Comparison of ENCODE assay signal across 8 cellular contexts in the genomic region with DNA sequence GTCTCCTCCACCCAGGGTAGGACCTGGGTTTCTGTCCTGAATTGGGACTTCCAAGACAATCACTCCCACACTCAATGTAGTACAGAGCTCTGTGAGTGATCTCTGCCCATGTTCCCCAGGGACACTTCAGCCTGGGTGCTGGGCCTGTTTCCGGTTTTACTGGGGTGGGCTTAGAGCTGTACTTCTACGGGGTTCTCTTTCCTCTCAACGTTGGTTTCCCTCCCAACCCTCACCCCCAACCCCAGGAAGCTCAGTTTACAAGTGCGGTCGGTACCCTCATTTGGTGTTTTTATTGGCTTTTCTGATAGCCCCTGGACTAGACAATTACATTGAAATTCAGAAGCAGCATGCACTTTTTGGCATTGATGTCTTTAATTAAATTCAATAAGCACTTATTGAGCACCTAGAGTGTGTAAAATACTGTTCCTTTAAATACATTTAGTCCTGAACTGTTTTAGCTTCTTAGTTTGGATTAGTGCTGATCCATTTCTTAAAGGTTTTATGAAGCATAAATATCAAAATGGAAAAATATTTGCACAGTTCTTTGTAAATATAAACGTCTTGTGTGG. TPM values are rescaled to one million over a fixed set of nuclear protein-coding genes. Genes with fewer than 3 reads are reported as not detected.
A peak's percentile ranks its signal among the peaks of the same experiment; 100 is the strongest.
DNase-seq lines count a peak whose midpoint lies in the region; ATAC-seq and TF ChIP-seq lines count a peak whose summit lies in the region.

No MANE protein-coding gene starts in this region.

- no peaks in the 10 kb centered on the region for H3K36me3 Mint-ChIP-seq in activated CD8-positive, alpha-beta T cell treated with anti-CD3 and anti-CD28 coated beads for 36 hours (ENCODE audit: low read depth)
- no peaks in the 10 kb centered on the region for H3K36me3 Mint-ChIP-seq in activated CD8-positive, alpha-beta T cell treated with anti-CD3 and anti-CD28 coated beads, Interleukin-2, amount 10 ng/mL, durations not matched to agents 7 days and 5 days (ENCODE audit: low read depth)

- H3K27ac Mint-ChIP-seq in activated CD8-positive, alpha-beta T cell treated with anti-CD3 and anti-CD28 coated beads for 36 hours: peak overlapping the region; percentile 62
- H3K27ac Mint-ChIP-seq in activated CD8-positive, alpha-beta T cell treated with anti-CD3 and anti-CD28 coated beads, Interleukin-2, amount 10 ng/mL, durations not matched to agents 7 days and 5 days: no peak overlapping the region

- H3K9me3 ChIP-seq in OCI-LY7 (ENCODE audit: low read length) (no peaks in the 10 kb centered on the region), iPS-18a (ENCODE audit: control insufficient read depth, low read depth, low read length) (no peaks in the 10 kb centered on the region)

- peaks cover 35% of the 10 kb centered on the region; the same call in 1 of the 2 replicates for H3K79me2 ChIP-seq in OCI-LY7 (ENCODE audit: insufficient read depth, low read depth, low read length)

- H3K4me1 Mint-ChIP-seq in activated CD8-positive, alpha-beta T cell treated with anti-CD3 and anti-CD28 coated beads for 36 hours (ENCODE audit: low read depth): peaks cover 9% of the 10 kb centered on the region
- peaks cover 9% of the 10 kb centered on the region for H3K4me1 Mint-ChIP-seq in activated CD8-positive, alpha-beta T cell treated with anti-CD3 and anti-CD28 coated beads, Interleukin-2, amount 10 ng/mL, durations not matched to agents 7 days and 5 days (ENCODE audit: low read depth)

- peaks cover 17% of the 10 kb centered on the region for H4K20me1 ChIP-seq in OCI-LY7 (ENCODE audit: insufficient read depth, low read length)

- H3K4me3 Mint-ChIP-seq in activated CD8-positive, alpha-beta T cell treated with anti-CD3 and anti-CD28 coated beads for 36 hours: no peak overlapping the region
- no peak overlapping the region for H3K4me3 Mint-ChIP-seq in activated CD8-positive, alpha-beta T cell treated with anti-CD3 and anti-CD28 coated beads, Interleukin-2, amount 10 ng/mL, durations not matched to agents 7 days and 5 days

- intact Hi-C loops in activated CD8-positive, alpha-beta T cell treated with anti-CD3 and anti-CD28 coated beads for 36 hours (cut with micrococcal nuclease): loop anchor here (10.0 kb wide), 1 partner anchor 116 kb away; no protein-coding TSS in a partner anchor
- intact Hi-C loops in OCI-LY7 (cut with micrococcal nuclease; ENCODE audit: unreplicated experiment) (loop anchor here (5.0 kb wide), 2 partner anchors 231 to 511 kb away; no protein-coding TSS in a partner anchor), sciatic nerve (cut with DNase I) (no loop called here)

- peak overlapping the region; percentile 1 for H3K4me3 ChIP-seq in OCI-LY7 (ENCODE audit: low read depth, low read length, poor library complexity, severe bottlenecking)
- peak overlapping the region; percentile 29 for H3K4me3 ChIP-seq in iPS-18a (ENCODE audit: low read length)

- CTCF ChIA-PET in activated CD8-positive, alpha-beta T cell treated with anti-CD3 and anti-CD28 coated beads for 36 hours (lab: Charles Lee): interaction anchor here (0.5 to 2.7 kb wide), 7 partner anchors 10 to 452 kb away, joined by 3 to 13 read pairs (median 6); no protein-coding TSS in a partner anchor
- CTCF ChIA-PET in activated CD8-positive, alpha-beta T cell treated with anti-CD3 and anti-CD28 coated beads, Interleukin-2, amount 10 ng/mL, durations not matched to agents 7 days and 5 days (lab: Charles Lee): interaction anchor here (0.9 to 3.4 kb wide), 8 partner anchors 9 to 231 kb away, joined by 3 to 21 read pairs (median 4); partner anchors contain the start of gene ACBD6
- CTCF ChIA-PET in OCI-LY7 (lab: Charles Lee; ENCODE audit: unreplicated experiment): no interaction called here

- no TSS peak for BruUV-seq in OCI-LY7 (replicated peaks; lab: Mats Ljungman, UMichigan)

- no peaks in the 10 kb centered on the region for H3K36me3 ChIP-seq in OCI-LY7 (ENCODE audit: insufficient read depth, low read length)
- H3K36me3 ChIP-seq in iPS-18a (ENCODE audit: control insufficient read depth, low read depth, low read length): no peaks in the 10 kb centered on the region

- peak overlapping the region; percentile 42 for H3K4me2 ChIP-seq in OCI-LY7 (ENCODE audit: low read length)

- no peak for ATAC-seq in activated CD8-positive, alpha-beta T cell treated with anti-CD3 and anti-CD28 coated beads for 36 hours
- ATAC-seq in activated CD8-positive, alpha-beta T cell treated with anti-CD3 and anti-CD28 coated beads, Interleukin-2, amount 10 ng/mL, durations not matched to agents 7 days and 5 days: no peak
- ATAC-seq in GM18498 (IDR thresholded peaks at IDR 0.05; ENCODE audit: unreplicated experiment) (no peak), sciatic nerve (no peak)

- no peaks in the 10 kb centered on the region for H3K27me3 ChIP-seq in iPS-18a (ENCODE audit: control insufficient read depth, insufficient read depth, low read length)

- H3K27me3 Mint-ChIP-seq in activated CD8-positive, alpha-beta T cell treated with anti-CD3 and anti-CD28 coated beads for 36 hours: peaks cover under 1% of the 10 kb centered on the region
- peaks cover 5% of the 10 kb centered on the region for H3K27me3 Mint-ChIP-seq in activated CD8-positive, alpha-beta T cell treated with anti-CD3 and anti-CD28 coated beads, Interleukin-2, amount 10 ng/mL, durations not matched to agents 7 days and 5 days (ENCODE audit: low read depth)

- peaks cover 25% of the 10 kb centered on the region for H3K4me1 ChIP-seq in OCI-LY7 (ENCODE audit: insufficient read depth, low read length, poor library complexity, severe bottlenecking)
- peaks cover 25% of the 10 kb centered on the region for H3K4me1 ChIP-seq in iPS-18a (ENCODE audit: control insufficient read depth, low read depth, low read length)

- H3K27ac ChIP-seq in OCI-LY7 (ENCODE audit: low read depth, low read length, poor library complexity, severe bottlenecking): peak overlapping the region; percentile 0
- no peak overlapping the region for H3K27ac ChIP-seq in iPS-18a (ENCODE audit: low read length)
- peak overlapping the region; percentile 62 for H3K27ac ChIP-seq in substantia nigra (ENCODE audit: low read depth, low read length, poor library complexity, severe bottlenecking)

- POLR2A ChIA-PET in activated CD8-positive, alpha-beta T cell treated with anti-CD3 and anti-CD28 coated beads for 36 hours (lab: Charles Lee): interaction anchor here (1.0 to 1.5 kb wide), 3 partner anchors 10 to 19 kb away, joined by 3 to 6 read pairs (median 5); no protein-coding TSS in a partner anchor
- POLR2A ChIA-PET in activated CD8-positive, alpha-beta T cell treated with anti-CD3 and anti-CD28 coated beads, Interleukin-2, amount 10 ng/mL, durations not matched to agents 7 days and 5 days (lab: Charles Lee): interaction anchor here (1.0 to 1.6 kb wide), 3 partner anchors 12 to 129 kb away, joined by 3 to 5 read pairs (median 3); partner anchors contain the start of gene ACBD6
- POLR2A ChIA-PET in OCI-LY7 (lab: Charles Lee): interaction anchor here (1.1 to 2.7 kb wide), 7 partner anchors 10 to 377 kb away, joined by 3 to 8 read pairs (median 5); no protein-coding TSS in a partner anchor

- H3K9ac ChIP-seq in iPS-18a (ENCODE audit: low read length): no peak overlapping the region

- peak overlapping the region; percentile 76 for H2AFZ ChIP-seq in OCI-LY7 (ENCODE audit: low read length)

- H3K9me2 ChIP-seq in OCI-LY7 (ENCODE audit: insufficient read depth, low read length): no peaks in the 10 kb centered on the region

- no peaks in the 10 kb centered on the region for H3K9me3 Mint-ChIP-seq in activated CD8-positive, alpha-beta T cell treated with anti-CD3 and anti-CD28 coated beads for 36 hours
- H3K9me3 Mint-ChIP-seq in activated CD8-positive, alpha-beta T cell treated with anti-CD3 and anti-CD28 coated beads, Interleukin-2, amount 10 ng/mL, durations not matched to agents 7 days and 5 days (ENCODE audit: insufficient read depth): no peaks in the 10 kb centered on the region

- TF ChIP-seq CTCF in activated CD8-positive, alpha-beta T cell treated with anti-CD3 and anti-CD28 coated beads for 36 hours (IDR thresholded peaks at IDR 0.05): no peak
- TF ChIP-seq CTCF in OCI-LY7 (conservative IDR thresholded peaks at IDR 0.05; ENCODE audit: low read length): no peak; the same call in 1 of the 2 replicates

- DNase-seq in activated CD8-positive, alpha-beta T cell treated with anti-CD3 and anti-CD28 coated beads for 36 hours: no peak
- DNase-seq in activated CD8-positive, alpha-beta T cell treated with anti-CD3 and anti-CD28 coated beads, Interleukin-2, amount 10 ng/mL, durations not matched to agents 7 days and 5 days: no peak
- peak; percentile 59 for DNase-seq in OCI-LY7 (ENCODE audit: low spot score)
- no peak for DNase-seq in substantia nigra (lab: John Stamatoyannopoulos, UW)
- no peak for DNase-seq in sciatic nerve (ENCODE audit: low spot score)
- no peak for DNase-seq in NCI-H2029 treated with DMSO at 0.1 percent for 48 hours (lab: John Stamatoyannopoulos, UW)

RNA-seq across cellular contexts. Expression of gene XPR1, which starts 0.5 kb away (rescaled TPM):
- total RNA-seq in activated CD8-positive, alpha-beta T cell treated with anti-CD3 and anti-CD28 coated beads for 36 hours: 10 to 100 TPM; 12.8 to 14.4 TPM
- 10 to 100 TPM; 17.7 to 20.9 TPM for total RNA-seq in activated CD8-positive, alpha-beta T cell treated with anti-CD3 and anti-CD28 coated beads, Interleukin-2, amount 10 ng/mL, durations not matched to agents 7 days and 5 days
- 8.6 and 9.0 TPM in 2 replicates for total RNA-seq in OCI-LY7 (2014; rRNA removed; shearing (Covaris generic))
- total RNA-seq in OCI-LY7 (2022) (17.2 and 18.2 TPM in 2 replicates), sciatic nerve (19.9 TPM)
